Comparison of ENCODE assay signal across 10 cellular contexts in genomic region chr13:109840201-109840892, GRCh38. TPM values are rescaled to one million over a fixed set of nuclear protein-coding genes. Genes with fewer than 3 reads are reported as not detected.
A peak's percentile ranks its signal among the peaks of the same experiment; 100 is the strongest.
DNase-seq lines count a peak whose midpoint lies in the region; ATAC-seq, FAIRE-seq and TF ChIP-seq lines count a peak whose summit lies in the region.
"Had no signal": no experiment of that assay in that cellular context is flagged by ENCODE, and none has a peak within 500 bp of the region (broad histone marks: within the 10 kb centered on the region; RNA-seq: fewer than 3 reads in every experiment).

No MANE protein-coding gene starts in this region.

- no peaks in the 10 kb centered on the region for H3K9me3 ChIP-seq in keratinocyte (ENCODE audit: control insufficient read depth, low read depth, low read length)

- H3K27me3 ChIP-seq in keratinocyte (ENCODE audit: control insufficient read depth, extremely low read depth, insufficient read depth, low read length) = no peaks in the 10 kb centered on the region

- dilution Hi-C loops in keratinocyte (cut with MboI; ENCODE audit: extremely low pct_ligation_motif_present, low sequenced_read_pairs) = no loop called here

- ATAC-seq in SK-N-SH treated with all-trans-retinoic acid at 6 μM for 48 hours = peak; percentile 69

- peaks cover 12% of the 10 kb centered on the region for H3K4me1 ChIP-seq in keratinocyte (ENCODE audit: control insufficient read depth, extremely low read depth, insufficient read depth, low read length)

- H3K27ac Mint-ChIP-seq in glutamatergic neuron (ENCODE audit: unreplicated experiment) = no peak overlapping the region

- no peak overlapping the region for H3K4me3 ChIP-seq in keratinocyte (ENCODE audit: control insufficient read depth in 2 of 3, extremely low read depth in 1 of 3, insufficient read depth in 2 of 3, low read depth in 1 of 3, low read length in 3 of 3)

- H3K4me1 Mint-ChIP-seq in glutamatergic neuron (ENCODE audit: low read depth, unreplicated experiment) = peaks cover 2% of the 10 kb centered on the region

- TF ChIP-seq CTCF in keratinocyte (optimal IDR thresholded peaks at IDR 0.05 in 1 of 3, IDR thresholded peaks at IDR 0.05 in 1 of 3, conservative IDR thresholded peaks at IDR 0.05 in 1 of 3; ENCODE audit: extremely low read depth in 1 of 3, insufficient read depth in 2 of 3, low read length in 3 of 3) (no peak), GM10266 (IDR thresholded peaks at IDR 0.05; ENCODE audit: control insufficient read depth, insufficient read depth, low read depth, missing control alignments) (no peak), glutamatergic neuron (IDR thresholded peaks at IDR 0.05; ENCODE audit: partially characterized antibody, unreplicated experiment) (no peak)

- H3K36me3 ChIP-seq in keratinocyte (ENCODE audit: control insufficient read depth in 2 of 2, extremely low read depth in 1 of 2, insufficient read depth in 2 of 2, low read length in 2 of 2) = no peaks in the 10 kb centered on the region

- H3K36me3 Mint-ChIP-seq in glutamatergic neuron (ENCODE audit: unreplicated experiment) = no peaks in the 10 kb centered on the region

- DNase-seq in AG08395 (ENCODE audit: low spot score) (peak; percentile 85), H54 (ENCODE audit: insufficient read length, low spot score) (peak; percentile 75), keratinocyte (ENCODE audit: low read depth, low spot score) (peak; percentile 63), GM10266 (ENCODE audit: extremely low spot score) (no peak), NCI-H2081 treated with DMSO at 0.1 percent for 48 hours (lab: John Stamatoyannopoulos, UW) (no peak), D341Med (ENCODE audit: low spot score) (no peak), glutamatergic neuron (no peak)
- DNase-seq: caudate nucleus, NCI-H524 treated with DMSO at 0.1 percent for 48 hours had no signal

- FAIRE-seq in H54 (lab: Jason Lieb, UNC) (peak; percentile 99), keratinocyte (lab: Jason Lieb, UNC) (peak; percentile 93)

- TF ChIP-seq POLR2A in H54 (IDR thresholded peaks at IDR 0.05; ENCODE audit: low read depth, low read length) = no peak

- H3K4me2 ChIP-seq in keratinocyte (ENCODE audit: control insufficient read depth, extremely low read depth, insufficient read depth, low read depth, low read length) = peak overlapping the region; percentile 31

- no peak overlapping the region for H3K4me3 Mint-ChIP-seq in glutamatergic neuron (ENCODE audit: unreplicated experiment)

- no peaks in the 10 kb centered on the region for H3K9me3 Mint-ChIP-seq in glutamatergic neuron (ENCODE audit: unreplicated experiment)

- no peaks in the 10 kb centered on the region for H3K27me3 Mint-ChIP-seq in glutamatergic neuron (ENCODE audit: unreplicated experiment)

- no peak overlapping the region for H3K27ac ChIP-seq in keratinocyte (ENCODE audit: control insufficient read depth, insufficient read depth, low read length)

- no peaks in the 10 kb centered on the region for H3K79me2 ChIP-seq in keratinocyte (ENCODE audit: control insufficient read depth, insufficient read depth, low read length)

- H2AFZ ChIP-seq in keratinocyte (ENCODE audit: control insufficient read depth, low read length) = peak overlapping the region; percentile 44

- no peak overlapping the region for H3K9ac ChIP-seq in keratinocyte (ENCODE audit: control insufficient read depth, extremely low read depth, insufficient read depth, low read length)

- H4K20me1 ChIP-seq in keratinocyte (ENCODE audit: control insufficient read depth, extremely low read depth, insufficient read depth, low read length) = no peaks in the 10 kb centered on the region

- H3K9me1 ChIP-seq in keratinocyte (ENCODE audit: control insufficient read depth, extremely low read depth, insufficient read depth, low read length) = no peaks in the 10 kb centered on the region

TF ChIP-seq in SK-N-SH treated with all-trans-retinoic acid at 6 μM for 48 hours, 23 proteins besides CTCF, POLR2A, EP300 and RAD21 (continues in another document):
- TF ChIP-seq ESRRG (CRISPR knock-in tag; IDR thresholded peaks at IDR 0.05) (no peak), ISL1 (CRISPR knock-in tag; IDR thresholded peaks at IDR 0.05) (no peak), RARB (CRISPR knock-in tag; IDR thresholded peaks at IDR 0.05) (no peak), CSRNP3 (CRISPR knock-in tag; IDR thresholded peaks at IDR 0.05) (no peak), TOX (CRISPR knock-in tag; IDR thresholded peaks at IDR 0.05; ENCODE audit: borderline replicate concordance) (no peak), CREB5 (CRISPR knock-in tag; IDR thresholded peaks at IDR 0.05; ENCODE audit: low read depth) (no peak), CSDC2 (CRISPR knock-in tag; IDR thresholded peaks at IDR 0.05) (no peak), SNAI2 (CRISPR knock-in tag; IDR thresholded peaks at IDR 0.05) (no peak), ZNF565 (CRISPR knock-in tag; conservative IDR thresholded peaks at IDR 0.05; ENCODE audit: low read depth) (no peak), BACH2 (CRISPR knock-in tag; IDR thresholded peaks at IDR 0.05; ENCODE audit: borderline replicate concordance) (no peak), ZC3H10 (CRISPR knock-in tag; IDR thresholded peaks at IDR 0.05) (no peak), ZFP30 (CRISPR knock-in tag; IDR thresholded peaks at IDR 0.05) (no peak), GLIS3 (CRISPR knock-in tag; IDR thresholded peaks at IDR 0.05) (no peak), ZNF70 (CRISPR knock-in tag; IDR thresholded peaks at IDR 0.05) (no peak), ZNF8 (CRISPR knock-in tag; IDR thresholded peaks at IDR 0.05) (no peak), ARNTL (CRISPR knock-in tag; IDR thresholded peaks at IDR 0.05; ENCODE audit: borderline replicate concordance, low read depth) (no peak)
- TF ChIP-seq, protein P1, sequence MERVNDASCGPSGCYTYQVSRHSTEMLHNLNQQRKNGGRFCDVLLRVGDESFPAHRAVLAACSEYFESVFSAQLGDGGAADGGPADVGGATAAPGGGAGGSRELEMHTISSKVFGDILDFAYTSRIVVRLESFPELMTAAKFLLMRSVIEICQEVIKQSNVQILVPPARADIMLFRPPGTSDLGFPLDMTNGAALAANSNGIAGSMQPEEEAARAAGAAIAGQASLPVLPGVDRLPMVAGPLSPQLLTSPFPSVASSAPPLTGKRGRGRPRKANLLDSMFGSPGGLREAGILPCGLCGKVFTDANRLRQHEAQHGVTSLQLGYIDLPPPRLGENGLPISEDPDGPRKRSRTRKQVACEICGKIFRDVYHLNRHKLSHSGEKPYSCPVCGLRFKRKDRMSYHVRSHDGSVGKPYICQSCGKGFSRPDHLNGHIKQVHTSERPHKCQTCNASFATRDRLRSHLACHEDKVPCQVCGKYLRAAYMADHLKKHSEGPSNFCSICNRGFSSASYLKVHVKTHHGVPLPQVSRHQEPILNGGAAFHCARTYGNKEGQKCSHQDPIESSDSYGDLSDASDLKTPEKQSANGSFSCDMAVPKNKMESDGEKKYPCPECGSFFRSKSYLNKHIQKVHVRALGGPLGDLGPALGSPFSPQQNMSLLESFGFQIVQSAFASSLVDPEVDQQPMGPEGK (CRISPR knock-in tag; IDR thresholded peaks at IDR 0.05; ENCODE audit: borderline replicate concordance) = no peak
- TF ChIP-seq, protein P2, sequence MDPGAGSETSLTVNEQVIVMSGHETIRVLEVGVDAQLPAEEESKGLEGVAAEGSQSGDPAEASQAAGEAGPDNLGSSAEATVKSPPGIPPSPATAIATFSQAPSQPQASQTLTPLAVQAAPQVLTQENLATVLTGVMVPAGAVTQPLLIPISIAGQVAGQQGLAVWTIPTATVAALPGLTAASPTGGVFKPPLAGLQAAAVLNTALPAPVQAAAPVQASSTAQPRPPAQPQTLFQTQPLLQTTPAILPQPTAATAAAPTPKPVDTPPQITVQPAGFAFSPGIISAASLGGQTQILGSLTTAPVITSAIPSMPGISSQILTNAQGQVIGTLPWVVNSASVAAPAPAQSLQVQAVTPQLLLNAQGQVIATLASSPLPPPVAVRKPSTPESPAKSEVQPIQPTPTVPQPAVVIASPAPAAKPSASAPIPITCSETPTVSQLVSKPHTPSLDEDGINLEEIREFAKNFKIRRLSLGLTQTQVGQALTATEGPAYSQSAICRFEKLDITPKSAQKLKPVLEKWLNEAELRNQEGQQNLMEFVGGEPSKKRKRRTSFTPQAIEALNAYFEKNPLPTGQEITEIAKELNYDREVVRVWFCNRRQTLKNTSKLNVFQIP (CRISPR knock-in tag; IDR thresholded peaks at IDR 0.05; ENCODE audit: borderline replicate concordance, low read depth) = no peak

RNA-seq across cellular contexts. Expression of gene IRS2, which starts 54.0 kb away (rescaled TPM):
- polyA plus RNA-seq in keratinocyte = 1.1 to 2.3 TPM (median 2.0 TPM) in 3 replicates
- 14.3 TPM for polyA plus RNA-seq in keratinocyte (2011; ENCODE audit: low read depth)
- 1.2 and 1.5 TPM in 2 replicates for polyA plus RNA-seq in keratinocyte (2011; cell fraction: cytosol; rRNA removed)
- 3.1 and 3.8 TPM in 2 replicates for polyA plus RNA-seq in keratinocyte (2011; cell fraction: nucleus; rRNA removed)
- 3.7 and 13.2 TPM in 2 replicates for polyA plus RNA-seq in keratinocyte (2012; ENCODE audit: low replicate concordance)
- 0.73 to 1.7 TPM (median 1.3 TPM) in 3 replicates for polyA minus RNA-seq in keratinocyte
- 3.5 TPM for polyA minus RNA-seq in keratinocyte (2011; cell fraction: cytosol; rRNA and poly(A)+ RNA removed)
- polyA minus RNA-seq in keratinocyte (2011; cell fraction: nucleus; rRNA and poly(A)+ RNA removed) = 5.5 and 6.1 TPM in 2 replicates
- total RNA-seq in glutamatergic neuron (ENCODE audit: unreplicated experiment) = 27.0 TPM

Comparison
In these comparisons a context has a peak if more than half of its experiments do, and no peak if none do; other contexts are left out.
1. DNase-seq: peak in AG08395 (single experiment), H54 (single experiment) and keratinocyte (single experiment); none in GM10266 (single experiment), NCI-H2081 treated with DMSO at 0.1 percent for 48 hours (single experiment), D341Med (single experiment) and glutamatergic neuron (single experiment).